ENCODE assay signal across 21 cellular contexts in genomic region chr11:12393691-12394090, GRCh38.
"Had no signal": no experiment of that assay in that cellular context is flagged by ENCODE, and none has a peak within 500 bp of the region (broad histone marks: within the 10 kb centered on the region; RNA-seq: fewer than 3 reads in every experiment).

No MANE protein-coding gene starts in this region.

- H2AFZ ChIP-seq: neural progenitor cell had no signal

- H3K4me2 ChIP-seq: neural progenitor cell had no signal

- FAIRE-seq: TTC549 had no signal

- H3K27ac Mint-ChIP-seq: activated naive CD4-positive, alpha-beta T cell treated with anti-CD3 and anti-CD28 coated beads, Interleukin-2, amount 50 U/mL, for 72 hours; activated T-helper 17 cell treated with anti-CD3 and anti-CD28 coated beads, Interleukin-2, amount 50 U/mL, for 72 hours; neural progenitor cell; progenitor cell of endocrine pancreas had no signal

- H3K9me3 ChIP-seq: ascending aorta, vagina had no signal

- H3K4me3 Mint-ChIP-seq: activated T-helper 17 cell treated with anti-CD3 and anti-CD28 coated beads, Interleukin-2, amount 50 U/mL, for 72 hours; neural progenitor cell had no signal

- H3K4me1 ChIP-seq: neural progenitor cell had no signal

- H3K27me3 ChIP-seq: ascending aorta, left lung, neural progenitor cell, tibial nerve, vagina had no signal

- H3K36me3 ChIP-seq: left lung, neural progenitor cell, vagina had no signal

- H3K9ac ChIP-seq: neural progenitor cell had no signal

- ATAC-seq: activated naive CD4-positive, alpha-beta T cell treated with anti-CD3 and anti-CD28 coated beads, Interleukin-2, amount 50 U/mL, for 72 hours; activated T-helper 17 cell treated with anti-CD3 and anti-CD28 coated beads, Interleukin-2, amount 50 U/mL, for 72 hours; left lung; stimulated activated naive CD8-positive, alpha-beta T cell treated with anti-CD3 and anti-CD28 coated beads, Interleukin-15, Interleukin-2, amounts not matched to agents 100 U/mL and 50 U/mL, for 24 hours had no signal

- H3K4me3 ChIP-seq: ascending aorta, left lung, neural progenitor cell, tibial nerve, vagina had no signal

- H3K9me3 Mint-ChIP-seq: activated T-helper 17 cell treated with anti-CD3 and anti-CD28 coated beads, Interleukin-2, amount 50 U/mL, for 72 hours had no signal

- H3K27ac ChIP-seq: ascending aorta, left lung, neural progenitor cell, tibial nerve, vagina had no signal

- DNase-seq: activated CD4-positive, alpha-beta T cell treated with anti-CD3 and anti-CD28 coated beads for 1 hour; activated CD4-positive, alpha-beta T cell treated with anti-CD3 and anti-CD28 coated beads, Interleukin-2, amount 50 U/mL, for 1 hour; activated T-cell treated with anti-CD3 and anti-CD28 coated beads, Interleukin-2, amount 50 U/mL, for 1 hour; central memory CD4-positive, alpha-beta T cell; dermis blood vessel endothelial cell; effector CD8-positive, alpha-beta T cell; kidney glomerular epithelial cell; left lung; midbrain; stimulated activated CD4-positive, alpha-beta T cell treated with anti-CD3 and anti-CD28 coated beads, Interleukin-12 subunit alpha, Interleukin-12 subunit beta, amount 100 ng/mL, for 4 hours; stimulated activated CD4-positive, alpha-beta T cell treated with anti-CD3 and anti-CD28 coated beads, Interleukin-4, amount 100 ng/mL, for 4 hours; stimulated activated naive CD8-positive, alpha-beta T cell treated with anti-CD3 and anti-CD28 coated beads, Interleukin-15, Interleukin-2, amounts not matched to agents 100 U/mL and 50 U/mL, for 24 hours; T-helper 1 cell had no signal
